Comparison of ENCODE assay signal across 1 cellular context in genomic region chr7:71574153-71574894, GRCh38.
TF ChIP-seq lines count a peak whose summit lies in the region.

No MANE protein-coding gene starts in this region.

TF ChIP-seq in WTC11, 78 proteins besides CTCF, POLR2A, EP300 and RAD21 (continued from another document):
- TF ChIP-seq AFF4 (CRISPR knock-in tag; IDR thresholded peaks at IDR 0.05; ENCODE audit: borderline replicate concordance) (no peak), AR (CRISPR knock-in tag; IDR thresholded peaks at IDR 0.05) (no peak), ZNF396 (CRISPR knock-in tag; IDR thresholded peaks at IDR 0.05; ENCODE audit: borderline replicate concordance) (no peak), ATF1 (CRISPR knock-in tag; IDR thresholded peaks at IDR 0.05) (no peak), OVOL2 (CRISPR knock-in tag; IDR thresholded peaks at IDR 0.05; ENCODE audit: borderline replicate concordance) (no peak)
